ENCODE assay signal across 1 cellular context in the genomic region with DNA sequence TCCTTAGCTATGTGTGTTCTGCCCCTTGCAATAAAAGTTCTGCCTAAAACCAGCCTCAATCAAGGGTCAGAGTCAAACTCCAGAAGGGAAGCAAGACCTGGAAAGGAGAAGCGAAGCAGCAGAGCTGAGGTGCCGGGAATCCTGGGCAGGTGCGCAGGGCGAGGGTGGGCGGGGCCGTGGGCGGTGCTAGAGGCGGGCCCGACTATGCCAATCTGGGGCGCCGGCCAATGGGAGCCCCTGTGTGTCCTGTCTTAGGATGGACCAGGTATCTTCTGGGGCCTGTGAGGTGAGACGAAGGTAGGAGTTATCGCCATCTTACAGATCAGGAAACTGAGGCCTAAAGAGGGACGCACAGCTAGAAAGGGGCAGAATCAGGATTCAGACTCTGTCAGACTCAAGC.
TF ChIP-seq lines count a peak whose summit lies in the region.

No MANE protein-coding gene starts in this region.

TF ChIP-seq in HepG2, 621 proteins besides CTCF, POLR2A, EP300 and RAD21:
- TF ChIP-seq NFYB (CRISPR knock-in tag; IDR thresholded peaks at IDR 0.05), result peak; percentile 50
- TF ChIP-seq ZNF335 (CRISPR knock-in tag; IDR thresholded peaks at IDR 0.05), result no peak
TF ChIP-seq in HepG2: peak in this region for 1.
